ENCODE assay signal across 9 cellular contexts in genomic region chr10:104274762-104275721, GRCh38. TPM values are rescaled to one million over a fixed set of nuclear protein-coding genes. Genes with fewer than 3 reads are reported as not detected.
A peak's percentile ranks its signal among the peaks of the same experiment; 100 is the strongest.
DNase-seq lines count a peak whose midpoint lies in the region; ATAC-seq and TF ChIP-seq lines count a peak whose summit lies in the region.
"Had no signal": no experiment of that assay in that cellular context is flagged by ENCODE, and none has a peak within 500 bp of the region (broad histone marks: within the 10 kb centered on the region; RNA-seq: fewer than 3 reads in every experiment).

No MANE protein-coding gene starts in this region.

- TF ChIP-seq CTCF in psoas muscle (IDR thresholded peaks at IDR 0.05) = peak; percentile 73

- peaks cover 0 to 3% of the 10 kb centered on the region in 2 donors for H3K36me3 ChIP-seq in psoas muscle (ENCODE audit: insufficient read depth in 1 of 2, low read depth in 1 of 2)
- H3K36me3 ChIP-seq: SJSA1 had no signal

- no peak overlapping the region for H3K27ac Mint-ChIP-seq in activated naive CD8-positive, alpha-beta T cell

- H3K27me3 Mint-ChIP-seq in activated naive CD8-positive, alpha-beta T cell = peaks cover 4% of the 10 kb centered on the region

- H3K4me3 ChIP-seq in psoas muscle = no peak overlapping the region
- H3K4me3 ChIP-seq: SJSA1 had no signal

- H3K36me3 Mint-ChIP-seq in activated naive CD8-positive, alpha-beta T cell = no peaks in the 10 kb centered on the region

- intact Hi-C loops in Right ventricle myocardium superior (cut with DNase I) (no loop called here), psoas muscle (cut with DNase I) (no loop called here)

- H3K27ac ChIP-seq in psoas muscle = no peak overlapping the region
- H3K27ac ChIP-seq: SJSA1 had no signal

- no peaks in the 10 kb centered on the region for H3K27me3 ChIP-seq in psoas muscle (ENCODE audit: insufficient read depth in 3 of 3, low read length in 2 of 3)

- 18 to 29% (median 28%) methylated on average over 42 of the region's 42 CpGs for WGBS in psoas muscle, 3 donors

- DNase-seq in EL = peak; percentile 44
- peak; percentile 83 for DNase-seq in HEK293T (ENCODE audit: extremely low spot score)
- DNase-seq in RKO (ENCODE audit: low spot score) = peak; percentile 78
- peak; percentile 60 for DNase-seq in Right ventricle myocardium superior
- DNase-seq in psoas muscle = peak; percentile 27 to 61
- no peak for DNase-seq in NCI-H510A treated with DMSO at 0.1 percent for 48 hours (lab: John Stamatoyannopoulos, UW)
- DNase-seq in putamen (ENCODE audit: low spot score) = no peak

- CTCF ChIA-PET in HEK293T (lab: Yijun Ruan, JAX) = interaction anchor here (0.7 to 3.4 kb wide), 20 partner anchors 8 to 354 kb away, joined by 3 to 25 read pairs (median 6); partner anchors contain the start of genes CFAP58, GSTO1 and ITPRIP

- no peaks in the 10 kb centered on the region for H3K4me1 ChIP-seq in psoas muscle
- H3K4me1 ChIP-seq: SJSA1 had no signal

- H3K4me3 Mint-ChIP-seq in activated naive CD8-positive, alpha-beta T cell = peak overlapping the region; percentile 27

- POLR2A ChIA-PET in HEK293T (lab: Yijun Ruan, JAX) = interaction anchor here (0.8 to 2.5 kb wide), 6 partner anchors 20 to 78 kb away, joined by 3 to 13 read pairs (median 4); partner anchors contain the start of genes CFAP58, GSTO1 and ITPRIP

- H3K9me3 ChIP-seq in psoas muscle = no peaks in the 10 kb centered on the region
- H3K9me3 ChIP-seq: SJSA1 had no signal

- H3K9me3 Mint-ChIP-seq in activated naive CD8-positive, alpha-beta T cell (ENCODE audit: low read depth) = no peaks in the 10 kb centered on the region

- peaks cover 4% of the 10 kb centered on the region for H3K4me1 Mint-ChIP-seq in activated naive CD8-positive, alpha-beta T cell (ENCODE audit: low read depth)

- ATAC-seq in Right ventricle myocardium superior (ENCODE audit: poor library complexity) = peak; percentile 78
- peak; percentile 54 to 82 (median 74) for ATAC-seq in psoas muscle

TF ChIP-seq in HEK293T, 16 proteins besides CTCF, POLR2A, EP300 and RAD21:
- TF ChIP-seq HDGF (IDR thresholded peaks at IDR 0.05; ENCODE audit: borderline replicate concordance) (no peak), LEF1 (IDR thresholded peaks at IDR 0.05; ENCODE audit: borderline replicate concordance) (no peak), ELF4 (IDR thresholded peaks at IDR 0.05) (no peak), L3MBTL2 (conservative IDR thresholded peaks at IDR 0.05) (peak; percentile 29; the same call in 1 of the 2 replicates), NFRKB (IDR thresholded peaks at IDR 0.05) (no peak), ZNF384 (IDR thresholded peaks at IDR 0.05) (no peak), CTBP1 (IDR thresholded peaks at IDR 0.05; ENCODE audit: borderline replicate concordance) (peak; percentile 65; the same call in 1 of the 2 replicates), SP1 (IDR thresholded peaks at IDR 0.05) (no peak), BHLHE40 (IDR thresholded peaks at IDR 0.05; ENCODE audit: borderline replicate concordance) (peak; percentile 49; the same call in 1 of the 2 replicates), SUZ12 (IDR thresholded peaks at IDR 0.05) (no peak)
- TF ChIP-seq, protein P1, sequence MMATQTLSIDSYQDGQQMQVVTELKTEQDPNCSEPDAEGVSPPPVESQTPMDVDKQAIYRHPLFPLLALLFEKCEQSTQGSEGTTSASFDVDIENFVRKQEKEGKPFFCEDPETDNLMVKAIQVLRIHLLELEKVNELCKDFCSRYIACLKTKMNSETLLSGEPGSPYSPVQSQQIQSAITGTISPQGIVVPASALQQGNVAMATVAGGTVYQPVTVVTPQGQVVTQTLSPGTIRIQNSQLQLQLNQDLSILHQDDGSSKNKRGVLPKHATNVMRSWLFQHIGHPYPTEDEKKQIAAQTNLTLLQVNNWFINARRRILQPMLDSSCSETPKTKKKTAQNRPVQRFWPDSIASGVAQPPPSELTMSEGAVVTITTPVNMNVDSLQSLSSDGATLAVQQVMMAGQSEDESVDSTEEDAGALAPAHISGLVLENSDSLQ (IDR thresholded peaks at IDR 0.05) = no peak

RNA-seq across cellular contexts. Expression of gene GSTO2, which starts 6.1 kb away (rescaled TPM):
- total RNA-seq in Right ventricle myocardium superior (1.0 TPM), psoas muscle (1 to 10 TPM; 1.2 to 3.3 (median 2.0) TPM)
- polyA plus RNA-seq in psoas muscle = 1 to 10 TPM in 2 of 3 donors, under 1 TPM in 1; 0.23 to 4.6 (median 1.1) TPM

RNA-seq across cellular contexts. Expression of gene GSTO1, which starts 20.4 kb away (rescaled TPM):
- 173 TPM for total RNA-seq in Right ventricle myocardium superior
- total RNA-seq in psoas muscle = 100 to 1,000 TPM in 3 of 4 donors, 10 to 100 TPM in 1; 95.9 to 222 (median 114) TPM
- polyA plus RNA-seq in psoas muscle = 100 to 1,000 TPM in 2 of 3 donors, 10 to 100 TPM in 1; 73.7 to 742 (median 120) TPM

RNA-seq across cellular contexts. Expression of gene CFAP43, which starts 42.9 kb away (rescaled TPM):
- total RNA-seq in Right ventricle myocardium superior (not detected), psoas muscle (under 1 TPM in 1 of 4 donors, not detected in 3; 0.04 TPM)
- under 1 TPM in 2 of 3 donors, not detected in 1; 0.11 to 0.44 TPM for polyA plus RNA-seq in psoas muscle

Comparison
In these comparisons a context has a peak if more than half of its experiments do, and no peak if none do; other contexts are left out.
1. DNase-seq: peak in EL (single experiment), HEK293T (single experiment), RKO (single experiment), Right ventricle myocardium superior (single experiment) and psoas muscle (2 of 2); none in NCI-H510A treated with DMSO at 0.1 percent for 48 hours (single experiment) and putamen (single experiment).